Comparison of ENCODE assay signal across 1 cellular context in the genomic region with DNA sequence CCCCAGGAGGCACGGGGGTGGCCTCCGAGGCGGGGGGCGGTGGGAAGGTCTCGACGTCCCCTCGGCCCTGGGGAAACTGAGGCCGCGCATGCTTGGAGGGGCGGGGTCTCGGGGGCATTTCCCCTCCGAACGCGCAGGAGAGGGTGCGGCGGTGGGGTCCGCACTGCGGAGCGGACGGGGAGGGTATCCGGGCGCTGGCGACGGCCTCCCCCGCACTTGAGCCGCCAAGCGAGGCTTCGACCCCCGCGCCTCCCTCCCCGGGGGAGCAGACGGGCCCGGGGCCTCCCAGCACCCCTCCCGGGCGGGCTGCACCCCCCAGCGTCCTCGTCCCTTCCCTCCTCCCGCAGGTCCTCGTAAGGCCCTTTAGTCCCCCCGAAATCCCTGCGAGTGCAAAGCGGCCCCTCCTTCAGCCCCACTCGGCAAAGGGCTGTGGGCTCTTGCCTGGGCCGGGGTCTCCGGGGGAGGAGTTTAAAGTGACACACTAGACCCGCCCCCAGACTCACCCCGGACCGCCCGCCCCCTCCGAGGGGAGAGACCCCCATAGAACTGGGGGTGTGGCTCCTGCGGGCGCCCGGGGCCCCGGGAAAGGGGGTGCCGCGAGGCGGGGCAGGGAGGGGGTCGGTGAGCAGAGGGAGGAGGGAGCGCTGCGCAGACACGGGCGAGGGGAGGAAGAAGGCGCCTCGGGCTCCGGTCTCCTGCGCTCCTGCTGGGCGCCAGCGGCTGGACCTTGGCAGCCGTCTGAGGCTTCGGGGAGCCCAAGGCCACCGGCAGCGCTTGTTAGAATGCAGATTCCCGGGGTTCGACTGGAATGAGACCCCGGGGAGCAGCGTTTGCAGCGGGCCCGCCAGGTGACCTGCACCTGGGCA.
TF ChIP-seq lines count a peak whose summit lies in the region.

No MANE protein-coding gene starts in this region.

TF ChIP-seq in endothelial cell of umbilical vein, 7 proteins besides CTCF, POLR2A, EP300 and RAD21:
- TF ChIP-seq EZH2 (IDR thresholded peaks at IDR 0.05; ENCODE audit: borderline replicate concordance, low read depth, low read length, severe bottlenecking): peak; percentile 77
- no peak for TF ChIP-seq MYC (IDR thresholded peaks at IDR 0.05; ENCODE audit: low read depth, low read length)
